In genomic region chr5:132386644-132387286, GRCh38 we compare ENCODE assay signal across 8 cellular contexts. TPM values are rescaled to one million over a fixed set of nuclear protein-coding genes. Genes with fewer than 3 reads are reported as not detected.
A peak's percentile ranks its signal among the peaks of the same experiment; 100 is the strongest.
DNase-seq lines count a peak whose midpoint lies in the region; ATAC-seq and TF ChIP-seq lines count a peak whose summit lies in the region.

No MANE protein-coding gene starts in this region.

- H3K4me3 Mint-ChIP-seq in endodermal cell = no peak overlapping the region

- H3K4me3 ChIP-seq in AG04450 (ENCODE audit: low read depth, low read length) (no peak overlapping the region), endodermal cell (ENCODE audit: low read length) (no peak overlapping the region)

- peaks cover 20% of the 10 kb centered on the region for H3K4me1 Mint-ChIP-seq in endodermal cell

- no peaks in the 10 kb centered on the region for H3K9me3 ChIP-seq in AG04450 (ENCODE audit: control insufficient read depth, insufficient read depth, low read length)
- no peaks in the 10 kb centered on the region for H3K9me3 ChIP-seq in endodermal cell (ENCODE audit: control insufficient read depth, low read length)

- H3K27ac ChIP-seq in AG04450 (ENCODE audit: low read depth, low read length) (peak overlapping the region; percentile 43), endodermal cell (ENCODE audit: low read depth, low read length) (no peak overlapping the region)

- WGBS in endodermal cell (ENCODE audit: insufficient coverage in 1 of 2, insufficient read length in 1 of 2), 2 experiments = 45 to 58% methylated on average over 3 to 10 of the region's 10 CpGs

- H3K36me3 Mint-ChIP-seq in endodermal cell (ENCODE audit: low read depth) = no peaks in the 10 kb centered on the region

- POLR2A ChIA-PET in AG04450 (lab: Yijun Ruan, JAX) = interaction anchor here (1.2 to 4.8 kb wide), 3 partner anchors 104 to 170 kb away, joined by 3 to 45 read pairs (median 3); partner anchors contain the start of genes IRF1 and RAD50

- H3K27me3 Mint-ChIP-seq in endodermal cell (ENCODE audit: insufficient read depth) = no peaks in the 10 kb centered on the region

- H3K4me1 ChIP-seq in endodermal cell (ENCODE audit: control insufficient read depth, insufficient read depth, low read length) = peaks cover 18% of the 10 kb centered on the region

- no peak overlapping the region for H3K9ac ChIP-seq in endodermal cell (ENCODE audit: extremely low read depth, low read length, poor library complexity, severe bottlenecking)

- TF ChIP-seq CTCF in AG04450 (IDR thresholded peaks at IDR 0.05; ENCODE audit: low read depth, low read length) (peak; percentile 86), endodermal cell (conservative IDR thresholded peaks at IDR 0.05) (peak; percentile 89)

- no peaks in the 10 kb centered on the region for H3K9me3 Mint-ChIP-seq in endodermal cell

- CTCF ChIA-PET in AG04450 (lab: Charles Lee) = interaction anchor here (0.5 to 9.2 kb wide), 72 partner anchors 12 to 718 kb away, joined by 3 to 209 read pairs (median 4); partner anchors contain the start of genes GDF9, IRF1, KIF3A and SHROOM1

- ATAC-seq in GM18517 (IDR thresholded peaks at IDR 0.05; ENCODE audit: unreplicated experiment) = peak; percentile 83
- peak; percentile 83 for ATAC-seq in HG02981 (IDR thresholded peaks at IDR 0.05; ENCODE audit: unreplicated experiment)

- H3K27me3 ChIP-seq in AG04450 (ENCODE audit: control insufficient read depth, insufficient read depth, low read length) = no peaks in the 10 kb centered on the region
- no peaks in the 10 kb centered on the region for H3K27me3 ChIP-seq in endodermal cell (ENCODE audit: control insufficient read depth, insufficient read depth, low read length, poor library complexity, severe bottlenecking)

- H3K27ac Mint-ChIP-seq in endodermal cell = no peak overlapping the region

- DNase-seq in AG04450 (ENCODE audit: low read depth, low spot score) (no peak), NOMO-1 (lab: John Stamatoyannopoulos, UW; ENCODE audit: unreplicated experiment in 2 of 2) (peak; percentile 39 to 68), endodermal cell (peak; percentile 91), mucosa of gallbladder (ENCODE audit: low spot score) (peak; percentile 78)
- peak; percentile 58 to 59 for DNase-seq in activated CD8-positive, alpha-beta memory T cell treated with anti-CD3 and anti-CD28 coated beads for 4 hours (ENCODE audit: low read depth in 2 of 2)
- peak; percentile 40 to 52 for DNase-seq in stimulated activated CD8-positive, alpha-beta memory T cell treated with anti-CD3 and anti-CD28 coated beads, Interleukin-4, amount 100 ng/mL, for 1 hour (ENCODE audit: low read depth in 2 of 2, low spot score in 1 of 2)

- H3K36me3 ChIP-seq in endodermal cell (ENCODE audit: control insufficient read depth, insufficient read depth, low read length) = no peaks in the 10 kb centered on the region

RNA-seq across cellular contexts. Expression of gene SLC22A5, which starts 17.3 kb away (rescaled TPM):
- 6.9 TPM in 2 replicates for polyA plus RNA-seq in AG04450 (2011; rRNA removed)
- 9.6 and 13.4 TPM in 2 replicates for polyA minus RNA-seq in AG04450 (2011; rRNA and poly(A)+ RNA removed)
- total RNA-seq in endodermal cell (1 to 10 TPM; 4.9 to 8.2 TPM), mucosa of gallbladder (27.0 TPM)
- 2.2 TPM for polyA plus RNA-seq in endodermal cell (2013, experiment 1 of 2)
- polyA plus RNA-seq in endodermal cell (2013, experiment 2 of 2) = 2.2 TPM
